Comparison of ENCODE assay signal across 8 cellular contexts in the genomic region with DNA sequence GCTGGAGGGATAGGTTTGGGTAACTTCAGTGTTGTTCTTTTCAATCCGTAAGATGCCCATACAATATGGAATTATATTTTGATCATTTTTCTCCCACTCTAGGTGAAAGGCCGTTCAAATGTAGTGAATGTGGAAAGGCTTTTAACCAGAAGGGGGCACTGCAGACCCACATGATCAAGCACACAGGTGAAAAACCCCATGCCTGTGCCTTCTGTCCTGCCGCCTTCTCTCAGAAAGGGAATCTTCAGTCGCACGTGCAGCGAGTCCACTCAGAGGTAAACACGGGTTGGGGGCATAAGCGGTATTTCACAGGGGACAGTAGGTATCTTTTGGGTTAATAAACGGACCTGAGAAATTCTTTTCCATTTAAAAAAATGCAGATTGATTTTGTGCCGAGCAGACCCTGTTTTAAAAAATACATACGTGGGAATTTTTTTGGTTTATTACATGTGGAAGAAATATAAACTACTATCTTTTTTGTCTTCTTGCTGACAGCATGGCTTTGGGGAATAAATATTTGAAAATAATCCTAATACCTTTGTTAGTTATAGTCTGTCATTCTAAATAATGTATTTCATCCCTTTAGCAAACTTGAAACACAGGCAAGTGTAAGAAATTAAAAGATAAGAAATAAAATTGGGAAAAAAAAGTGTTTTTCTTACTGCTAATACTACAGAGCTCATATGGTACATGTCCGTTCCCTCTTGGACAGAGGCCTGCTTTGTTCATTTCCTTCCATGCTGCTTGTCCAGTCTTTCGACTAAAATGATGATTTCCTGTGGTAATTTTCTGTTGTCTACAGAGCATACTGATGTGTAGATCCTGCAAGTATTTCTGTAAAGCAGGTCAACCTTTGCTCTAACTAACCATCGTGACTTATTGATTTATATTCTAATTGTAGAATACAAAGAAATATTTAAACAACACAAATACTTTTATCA. TPM values are rescaled to one million over a fixed set of nuclear protein-coding genes. Genes with fewer than 3 reads are reported as not detected.
DNase-seq lines count a peak whose midpoint lies in the region; ATAC-seq and TF ChIP-seq lines count a peak whose summit lies in the region.

No MANE protein-coding gene starts in this region.

- 0 out of 2 replicates have a peak, but pooled peaks cover 2% of the 10 kb centered on the region for H4K20me1 ChIP-seq in DND-41 (ENCODE audit: insufficient read depth, low read length)

- no peak overlapping the region for H3K4me2 ChIP-seq in DND-41 (ENCODE audit: insufficient read depth, low read length)
- no peak overlapping the region for H3K4me2 ChIP-seq in parathyroid adenoma (ENCODE audit: low read length)

- H3K9ac ChIP-seq in DND-41 (ENCODE audit: low read depth, low read length): no peak overlapping the region
- H3K9ac ChIP-seq in parathyroid adenoma: no peak overlapping the region

- H3K27me3 ChIP-seq in DND-41 (ENCODE audit: insufficient read depth, low read length, poor library complexity) (no peaks in the 10 kb centered on the region), parathyroid adenoma (ENCODE audit: control insufficient read depth, insufficient read depth, low read length) (no peaks in the 10 kb centered on the region)

- H3K27ac ChIP-seq in DND-41 (ENCODE audit: low read length) (no peak overlapping the region), parathyroid adenoma (no peak overlapping the region)

- peak; percentile 79 for TF ChIP-seq CTCF in DND-41 (IDR thresholded peaks at IDR 0.05; ENCODE audit: borderline replicate concordance, extremely low read depth, low read length, poor library complexity, severe bottlenecking)
- TF ChIP-seq CTCF in fibroblast of the aortic adventitia (IDR thresholded peaks at IDR 0.05; ENCODE audit: insufficient read depth, low read length): peak; percentile 68
- peak; percentile 69 for TF ChIP-seq CTCF in parathyroid adenoma (IDR thresholded peaks at IDR 0.05)

- H3K9me3 ChIP-seq in DND-41 (ENCODE audit: insufficient read depth, low read length, severe bottlenecking): no peaks in the 10 kb centered on the region
- H3K9me3 ChIP-seq in parathyroid adenoma (ENCODE audit: control insufficient read depth, low read length): no peaks in the 10 kb centered on the region

- H3K36me3 ChIP-seq in DND-41 (ENCODE audit: insufficient read depth, low read length) (peaks cover 70% of the 10 kb centered on the region), parathyroid adenoma (ENCODE audit: control insufficient read depth, insufficient read depth, low read length) (no peaks in the 10 kb centered on the region)

- H2AFZ ChIP-seq in DND-41 (ENCODE audit: low read depth, low read length) (no peak overlapping the region), parathyroid adenoma (no peak overlapping the region)

- DNase-seq in DND-41: peak; percentile 59
- peak; percentile 90 for DNase-seq in NCI-H146 (lab: John Stamatoyannopoulos, UW)
- peak; percentile 25 to 28 for DNase-seq in activated CD4-positive, alpha-beta T cell treated with anti-CD3 and anti-CD28 coated beads for 4 hours
- peak; percentile 47 for DNase-seq in fibroblast of the aortic adventitia (ENCODE audit: low read depth)
- DNase-seq in T1000 (lab: John Stamatoyannopoulos, UW): no peak
- DNase-seq in T-helper 9 cell: no peak

- H3K4me3 ChIP-seq in DND-41 (ENCODE audit: low read depth in 1 of 2, low read length in 2 of 2) (no peak overlapping the region), fibroblast of the aortic adventitia (ENCODE audit: low read depth, low read length) (no peak overlapping the region), parathyroid adenoma (ENCODE audit: low read depth, low read length) (no peak overlapping the region)

- no peaks in the 10 kb centered on the region for H3K4me1 ChIP-seq in DND-41 (ENCODE audit: insufficient read depth, low read length)
- no peaks in the 10 kb centered on the region for H3K4me1 ChIP-seq in parathyroid adenoma

- H3K79me2 ChIP-seq in DND-41 (ENCODE audit: insufficient read depth, low read length) (no peaks in the 10 kb centered on the region), parathyroid adenoma (no peaks in the 10 kb centered on the region)

- peak; percentile 84 for ATAC-seq in DND-41 (ENCODE audit: insufficient read depth, low read depth)
- ATAC-seq in GM21717 (IDR thresholded peaks at IDR 0.05; ENCODE audit: unreplicated experiment): peak; percentile 67

RNA-seq across cellular contexts. Expression of gene ZNF236, which starts 53.3 kb away (rescaled TPM):
- total RNA-seq in fibroblast of the aortic adventitia (ENCODE audit: low replicate concordance): 13.6 and 21.2 TPM in 2 replicates

Comparison
In these comparisons a context has a peak if more than half of its experiments do, and no peak if none do; other contexts are left out.
1. DNase-seq: peak in DND-41 (single experiment), NCI-H146 (single experiment), activated CD4-positive, alpha-beta T cell treated with anti-CD3 and anti-CD28 coated beads for 4 hours (2 of 2) and fibroblast of the aortic adventitia (single experiment); none in T1000 (single experiment) and T-helper 9 cell (single experiment).
2. Peak in every context shown above with its lines, with median percentiles within 50 percentile points of each other: CTCF ChIP-seq.